ENCODE assay signal across 20 cellular contexts in the genomic region with DNA sequence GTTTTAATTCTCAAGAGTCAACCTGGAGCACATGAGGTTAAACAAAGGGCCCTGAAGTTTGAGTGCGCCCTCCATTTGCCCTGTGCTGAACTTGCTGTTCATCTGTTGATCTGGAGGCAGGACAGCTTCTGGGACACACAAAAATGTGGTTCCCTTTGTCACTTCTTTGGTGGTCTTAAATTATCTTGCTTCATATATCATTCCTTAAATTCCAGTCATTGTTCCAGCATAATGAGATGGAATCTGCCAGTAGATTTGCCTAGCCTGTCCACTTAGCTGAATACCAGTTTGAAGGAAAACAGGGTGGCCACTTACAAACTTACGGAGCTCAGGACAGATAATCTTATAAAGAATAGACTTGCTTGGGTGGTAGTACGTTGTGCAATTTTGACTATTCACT. TPM values are rescaled to one million over a fixed set of nuclear protein-coding genes. Genes with fewer than 3 reads are reported as not detected.
DNase-seq lines count a peak whose midpoint lies in the region; ATAC-seq, FAIRE-seq and TF ChIP-seq lines count a peak whose summit lies in the region.
"Had no signal": no experiment of that assay in that cellular context is flagged by ENCODE, and none has a peak within 500 bp of the region (broad histone marks: within the 10 kb centered on the region; RNA-seq: fewer than 3 reads in every experiment).

No MANE protein-coding gene starts in this region.

- ATAC-seq in GM19351 (IDR thresholded peaks at IDR 0.05; ENCODE audit: unreplicated experiment) = no peak
- ATAC-seq: GM12878, HepG2 had no signal

- DNase-seq in HTR-8/SVneo (ENCODE audit: insufficient read length, low spot score) (peak; percentile 34), fibroblast of the aortic adventitia (ENCODE audit: low read depth) (peak; percentile 47), retina (peak; percentile 38), NCI-H2081 (lab: John Stamatoyannopoulos, UW) (no peak), DMS 273 treated with DMSO at 0.1 percent for 48 hours (lab: John Stamatoyannopoulos, UW) (no peak), NCI-H748 (lab: John Stamatoyannopoulos, UW; ENCODE audit: unreplicated experiment) (no peak)
- DNase-seq: ACHN; CD4-positive, alpha-beta memory T cell; DMS79 treated with DMSO at 0.1 percent for 48 hours; EL; H9; KG1 had no signal

- H3K4me3 ChIP-seq in fibroblast of the aortic adventitia (ENCODE audit: low read depth, low read length) = no peak overlapping the region
- H3K4me3 ChIP-seq: BLaER1, GM12878 had no signal

- no peak for TF ChIP-seq CTCF in fibroblast of the aortic adventitia (IDR thresholded peaks at IDR 0.05; ENCODE audit: insufficient read depth, low read length)

- FAIRE-seq in HTR-8/SVneo (lab: Jason Lieb, UNC) = no peak
- FAIRE-seq: A204.1, GM12878, GM19239, H1, HepG2 had no signal

RNA-seq across cellular contexts. Expression of gene CETN1, which starts 0.9 kb away (rescaled TPM):
- not detected in 2 replicates for total RNA-seq in fibroblast of the aortic adventitia (ENCODE audit: low replicate concordance)
- total RNA-seq: CD4-positive, alpha-beta memory T cell; G401; GM12878; H1; H9; HepG2 had no signal

RNA-seq across cellular contexts. Expression of gene CLUL1, which starts 15.7 kb away (rescaled TPM):
- 0.27 TPM in 1 of 2 replicates, not detected in the other for total RNA-seq in fibroblast of the aortic adventitia (ENCODE audit: low replicate concordance)
- total RNA-seq: CD4-positive, alpha-beta memory T cell; GM12878; H1; HepG2 had no signal

Comparison
In these comparisons a context has a peak if more than half of its experiments do, and no peak if none do; other contexts are left out.
1. DNase-seq: peak in HTR-8/SVneo (single experiment), fibroblast of the aortic adventitia (single experiment) and retina (single experiment); none in NCI-H2081 (0 of 2), DMS 273 treated with DMSO at 0.1 percent for 48 hours (single experiment) and NCI-H748 (single experiment).